17 cellular contexts compared by ENCODE assay signal in the genomic region with DNA sequence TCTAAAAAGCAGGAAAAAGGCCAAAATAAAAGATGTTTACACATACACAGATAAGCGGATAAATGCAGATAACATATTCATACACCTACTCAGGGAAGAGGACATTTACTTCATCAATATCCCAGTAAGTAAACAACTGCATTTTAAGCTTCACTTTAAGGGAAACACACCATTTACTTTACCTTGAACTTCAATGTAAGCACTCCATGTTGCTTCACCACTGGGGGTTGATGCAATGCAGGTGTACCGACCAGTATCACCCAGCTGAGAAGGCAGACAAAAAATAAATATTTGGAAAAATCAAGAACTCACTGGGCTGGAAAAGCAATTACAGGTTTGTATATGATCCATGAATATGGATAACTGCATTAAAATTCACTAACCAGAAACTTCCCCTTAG.
"Had no signal": no experiment of that assay in that cellular context is flagged by ENCODE, and none has a peak within 500 bp of the region (broad histone marks: within the 10 kb centered on the region; RNA-seq: fewer than 3 reads in every experiment).

No MANE protein-coding gene starts in this region.

- H3K27me3 ChIP-seq: breast epithelium, foreskin keratinocyte, right atrium auricular region, tibial artery, uterus had no signal

- H3K9me3 Mint-ChIP-seq: dendritic cell treated with granulocyte-macrophage colony-stimulating factor and Interleukin-4, amounts not matched to agents 40 ng/mL and 50 ng/mL, for 4 days; nephron had no signal

- H3K9me3 ChIP-seq: breast epithelium, right atrium auricular region, tibial artery, uterus had no signal

- H3K4me3 Mint-ChIP-seq: dendritic cell treated with granulocyte-macrophage colony-stimulating factor and Interleukin-4, amounts not matched to agents 40 ng/mL and 50 ng/mL, for 4 days; nephron had no signal

- H3K4me3 ChIP-seq: breast epithelium, right atrium auricular region, tibial artery, uterus had no signal

- H3K4me1 ChIP-seq: breast epithelium, right atrium auricular region, tibial artery, uterus had no signal

- H3K36me3 ChIP-seq: breast epithelium, right atrium auricular region, tibial artery, uterus had no signal

- ATAC-seq: activated CD4-positive, CD25-positive, alpha-beta regulatory T cell treated with anti-CD3 and anti-CD28 coated beads, Interleukin-2, amount 50 U/mL, for 24 hours; foreskin keratinocyte had no signal

- DNase-seq: activated naive CD4-positive, alpha-beta T cell treated with Interleukin-2 at 50 U/mL for 16 hours; activated T-cell treated with anti-CD3 and anti-CD28 coated beads for 4 hours; aorta; effector memory CD4-positive, alpha-beta T cell; foreskin keratinocyte; head of caudate nucleus; occipital lobe; small intestine; stimulated activated CD4-positive, alpha-beta T cell treated with anti-CD3 and anti-CD28 coated beads, Interleukin-4, amount 100 ng/mL, for 24 hours; stimulated activated naive CD4-positive, alpha-beta T cell; tibial artery; uterus had no signal

- H3K27ac Mint-ChIP-seq: dendritic cell treated with granulocyte-macrophage colony-stimulating factor and Interleukin-4, amounts not matched to agents 40 ng/mL and 50 ng/mL, for 4 days; nephron had no signal

- H3K27me3 Mint-ChIP-seq: dendritic cell treated with granulocyte-macrophage colony-stimulating factor and Interleukin-4, amounts not matched to agents 40 ng/mL and 50 ng/mL, for 4 days had no signal
